ENCODE assay signal across 1 cellular context in genomic region chr12:111031956-111032919, GRCh38.
TF ChIP-seq lines count a peak whose summit lies in the region.

No MANE protein-coding gene starts in this region.

TF ChIP-seq in HEK293, 187 proteins besides CTCF, POLR2A, EP300 and RAD21 (continued from another document):
- TF ChIP-seq, protein P1, sequence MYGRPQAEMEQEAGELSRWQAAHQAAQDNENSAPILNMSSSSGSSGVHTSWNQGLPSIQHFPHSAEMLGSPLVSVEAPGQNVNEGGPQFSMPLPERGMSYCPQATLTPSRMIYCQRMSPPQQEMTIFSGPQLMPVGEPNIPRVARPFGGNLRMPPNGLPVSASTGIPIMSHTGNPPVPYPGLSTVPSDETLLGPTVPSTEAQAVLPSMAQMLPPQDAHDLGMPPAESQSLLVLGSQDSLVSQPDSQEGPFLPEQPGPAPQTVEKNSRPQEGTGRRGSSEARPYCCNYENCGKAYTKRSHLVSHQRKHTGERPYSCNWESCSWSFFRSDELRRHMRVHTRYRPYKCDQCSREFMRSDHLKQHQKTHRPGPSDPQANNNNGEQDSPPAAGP (tag by site-specific recombination; IDR thresholded peaks at IDR 0.05), result peak; percentile 43; the same call in 1 of the 2 replicates
- TF ChIP-seq, protein P2, sequence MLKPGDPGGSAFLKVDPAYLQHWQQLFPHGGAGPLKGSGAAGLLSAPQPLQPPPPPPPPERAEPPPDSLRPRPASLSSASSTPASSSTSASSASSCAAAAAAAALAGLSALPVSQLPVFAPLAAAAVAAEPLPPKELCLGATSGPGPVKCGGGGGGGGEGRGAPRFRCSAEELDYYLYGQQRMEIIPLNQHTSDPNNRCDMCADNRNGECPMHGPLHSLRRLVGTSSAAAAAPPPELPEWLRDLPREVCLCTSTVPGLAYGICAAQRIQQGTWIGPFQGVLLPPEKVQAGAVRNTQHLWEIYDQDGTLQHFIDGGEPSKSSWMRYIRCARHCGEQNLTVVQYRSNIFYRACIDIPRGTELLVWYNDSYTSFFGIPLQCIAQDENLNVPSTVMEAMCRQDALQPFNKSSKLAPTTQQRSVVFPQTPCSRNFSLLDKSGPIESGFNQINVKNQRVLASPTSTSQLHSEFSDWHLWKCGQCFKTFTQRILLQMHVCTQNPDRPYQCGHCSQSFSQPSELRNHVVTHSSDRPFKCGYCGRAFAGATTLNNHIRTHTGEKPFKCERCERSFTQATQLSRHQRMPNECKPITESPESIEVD (tag by site-specific recombination; IDR thresholded peaks at IDR 0.05), result peak; percentile 89
- TF ChIP-seq ZBTB44 (tag by site-specific recombination; IDR thresholded peaks at IDR 0.05) (0 out of 2 replicates have a peak, but pooled peaks have one; percentile 40), ZNF629 (tag by site-specific recombination; IDR thresholded peaks at IDR 0.05) (peak; percentile 16; the same call in 1 of the 2 replicates), ZNF202 (tag by site-specific recombination; IDR thresholded peaks at IDR 0.05; ENCODE audit: borderline replicate concordance) (no peak), ZNF660 (tag by site-specific recombination; IDR thresholded peaks at IDR 0.05) (0 out of 2 replicates have a peak, but pooled peaks have one; percentile 11), ZNF350 (tag by site-specific recombination; IDR thresholded peaks at IDR 0.05) (peak; percentile 93), ZBTB48 (tag by site-specific recombination; IDR thresholded peaks at IDR 0.05) (peak; percentile 52; the same call in 1 of the 2 replicates), ZNF324 (tag by site-specific recombination; IDR thresholded peaks at IDR 0.05) (0 out of 2 replicates have a peak, but pooled peaks have one; percentile 45), SP7 (tag by site-specific recombination; IDR thresholded peaks at IDR 0.05) (peak; percentile 52; the same call in 1 of the 2 replicates), ZNF391 (tag by site-specific recombination; IDR thresholded peaks at IDR 0.05; ENCODE audit: borderline replicate concordance, low read depth) (no peak), ZNF10 (tag by site-specific recombination; IDR thresholded peaks at IDR 0.05) (peak; percentile 37; the same call in 1 of the 2 replicates), KLF10 (tag by site-specific recombination; IDR thresholded peaks at IDR 0.05) (peak; percentile 36; the same call in 1 of the 2 replicates)
- TF ChIP-seq, protein P3, sequence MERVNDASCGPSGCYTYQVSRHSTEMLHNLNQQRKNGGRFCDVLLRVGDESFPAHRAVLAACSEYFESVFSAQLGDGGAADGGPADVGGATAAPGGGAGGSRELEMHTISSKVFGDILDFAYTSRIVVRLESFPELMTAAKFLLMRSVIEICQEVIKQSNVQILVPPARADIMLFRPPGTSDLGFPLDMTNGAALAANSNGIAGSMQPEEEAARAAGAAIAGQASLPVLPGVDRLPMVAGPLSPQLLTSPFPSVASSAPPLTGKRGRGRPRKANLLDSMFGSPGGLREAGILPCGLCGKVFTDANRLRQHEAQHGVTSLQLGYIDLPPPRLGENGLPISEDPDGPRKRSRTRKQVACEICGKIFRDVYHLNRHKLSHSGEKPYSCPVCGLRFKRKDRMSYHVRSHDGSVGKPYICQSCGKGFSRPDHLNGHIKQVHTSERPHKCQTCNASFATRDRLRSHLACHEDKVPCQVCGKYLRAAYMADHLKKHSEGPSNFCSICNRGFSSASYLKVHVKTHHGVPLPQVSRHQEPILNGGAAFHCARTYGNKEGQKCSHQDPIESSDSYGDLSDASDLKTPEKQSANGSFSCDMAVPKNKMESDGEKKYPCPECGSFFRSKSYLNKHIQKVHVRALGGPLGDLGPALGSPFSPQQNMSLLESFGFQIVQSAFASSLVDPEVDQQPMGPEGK (tag by site-specific recombination; IDR thresholded peaks at IDR 0.05), result peak; percentile 81
- TF ChIP-seq, protein P4, sequence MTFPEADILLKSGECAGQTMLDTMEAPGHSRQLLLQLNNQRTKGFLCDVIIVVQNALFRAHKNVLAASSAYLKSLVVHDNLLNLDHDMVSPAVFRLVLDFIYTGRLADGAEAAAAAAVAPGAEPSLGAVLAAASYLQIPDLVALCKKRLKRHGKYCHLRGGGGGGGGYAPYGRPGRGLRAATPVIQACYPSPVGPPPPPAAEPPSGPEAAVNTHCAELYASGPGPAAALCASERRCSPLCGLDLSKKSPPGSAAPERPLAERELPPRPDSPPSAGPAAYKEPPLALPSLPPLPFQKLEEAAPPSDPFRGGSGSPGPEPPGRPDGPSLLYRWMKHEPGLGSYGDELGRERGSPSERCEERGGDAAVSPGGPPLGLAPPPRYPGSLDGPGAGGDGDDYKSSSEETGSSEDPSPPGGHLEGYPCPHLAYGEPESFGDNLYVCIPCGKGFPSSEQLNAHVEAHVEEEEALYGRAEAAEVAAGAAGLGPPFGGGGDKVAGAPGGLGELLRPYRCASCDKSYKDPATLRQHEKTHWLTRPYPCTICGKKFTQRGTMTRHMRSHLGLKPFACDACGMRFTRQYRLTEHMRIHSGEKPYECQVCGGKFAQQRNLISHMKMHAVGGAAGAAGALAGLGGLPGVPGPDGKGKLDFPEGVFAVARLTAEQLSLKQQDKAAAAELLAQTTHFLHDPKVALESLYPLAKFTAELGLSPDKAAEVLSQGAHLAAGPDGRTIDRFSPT (tag by site-specific recombination; IDR thresholded peaks at IDR 0.05), result 0 out of 2 replicates have a peak, but pooled peaks have one; percentile 38
- TF ChIP-seq, protein P5, sequence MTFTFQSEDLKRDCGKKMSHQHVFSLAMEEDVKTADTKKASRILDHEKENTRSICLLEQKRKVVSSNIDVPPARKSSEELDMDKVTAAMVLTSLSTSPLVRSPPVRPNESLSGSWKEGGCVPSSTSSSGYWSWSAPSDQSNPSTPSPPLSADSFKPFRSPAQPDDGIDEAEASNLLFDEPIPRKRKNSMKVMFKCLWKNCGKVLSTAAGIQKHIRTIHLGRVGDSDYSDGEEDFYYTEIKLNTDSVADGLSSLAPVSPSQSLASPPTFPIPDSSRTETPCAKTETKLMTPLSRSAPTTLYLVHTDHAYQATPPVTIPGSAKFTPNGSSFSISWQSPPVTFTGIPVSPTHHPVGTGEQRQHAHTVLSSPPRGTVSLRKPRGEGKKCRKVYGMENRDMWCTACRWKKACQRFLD (tag by site-specific recombination; IDR thresholded peaks at IDR 0.05), result no peak
- TF ChIP-seq, protein P6, sequence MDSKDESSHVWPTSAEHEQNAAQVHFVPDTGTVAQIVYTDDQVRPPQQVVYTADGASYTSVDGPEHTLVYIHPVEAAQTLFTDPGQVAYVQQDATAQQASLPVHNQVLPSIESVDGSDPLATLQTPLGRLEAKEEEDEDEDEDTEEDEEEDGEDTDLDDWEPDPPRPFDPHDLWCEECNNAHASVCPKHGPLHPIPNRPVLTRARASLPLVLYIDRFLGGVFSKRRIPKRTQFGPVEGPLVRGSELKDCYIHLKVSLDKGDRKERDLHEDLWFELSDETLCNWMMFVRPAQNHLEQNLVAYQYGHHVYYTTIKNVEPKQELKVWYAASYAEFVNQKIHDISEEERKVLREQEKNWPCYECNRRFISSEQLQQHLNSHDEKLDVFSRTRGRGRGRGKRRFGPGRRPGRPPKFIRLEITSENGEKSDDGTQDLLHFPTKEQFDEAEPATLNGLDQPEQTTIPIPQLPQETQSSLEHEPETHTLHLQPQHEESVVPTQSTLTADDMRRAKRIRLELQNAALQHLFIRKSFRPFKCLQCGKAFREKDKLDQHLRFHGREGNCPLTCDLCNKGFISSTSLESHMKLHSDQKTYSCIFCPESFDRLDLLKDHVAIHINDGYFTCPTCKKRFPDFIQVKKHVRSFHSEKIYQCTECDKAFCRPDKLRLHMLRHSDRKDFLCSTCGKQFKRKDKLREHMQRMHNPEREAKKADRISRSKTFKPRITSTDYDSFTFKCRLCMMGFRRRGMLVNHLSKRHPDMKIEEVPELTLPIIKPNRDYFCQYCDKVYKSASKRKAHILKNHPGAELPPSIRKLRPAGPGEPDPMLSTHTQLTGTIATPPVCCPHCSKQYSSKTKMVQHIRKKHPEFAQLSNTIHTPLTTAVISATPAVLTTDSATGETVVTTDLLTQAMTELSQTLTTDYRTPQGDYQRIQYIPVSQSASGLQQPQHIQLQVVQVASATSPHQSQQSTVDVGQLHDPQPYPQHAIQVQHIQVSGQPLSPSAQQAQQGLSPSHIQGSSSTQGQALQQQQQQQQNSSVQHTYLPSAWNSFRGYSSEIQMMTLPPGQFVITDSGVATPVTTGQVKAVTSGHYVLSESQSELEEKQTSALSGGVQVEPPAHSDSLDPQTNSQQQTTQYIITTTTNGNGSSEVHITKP (tag by site-specific recombination; IDR thresholded peaks at IDR 0.05), result peak; percentile 54; the same call in 1 of the 2 replicates
- TF ChIP-seq, protein P7, sequence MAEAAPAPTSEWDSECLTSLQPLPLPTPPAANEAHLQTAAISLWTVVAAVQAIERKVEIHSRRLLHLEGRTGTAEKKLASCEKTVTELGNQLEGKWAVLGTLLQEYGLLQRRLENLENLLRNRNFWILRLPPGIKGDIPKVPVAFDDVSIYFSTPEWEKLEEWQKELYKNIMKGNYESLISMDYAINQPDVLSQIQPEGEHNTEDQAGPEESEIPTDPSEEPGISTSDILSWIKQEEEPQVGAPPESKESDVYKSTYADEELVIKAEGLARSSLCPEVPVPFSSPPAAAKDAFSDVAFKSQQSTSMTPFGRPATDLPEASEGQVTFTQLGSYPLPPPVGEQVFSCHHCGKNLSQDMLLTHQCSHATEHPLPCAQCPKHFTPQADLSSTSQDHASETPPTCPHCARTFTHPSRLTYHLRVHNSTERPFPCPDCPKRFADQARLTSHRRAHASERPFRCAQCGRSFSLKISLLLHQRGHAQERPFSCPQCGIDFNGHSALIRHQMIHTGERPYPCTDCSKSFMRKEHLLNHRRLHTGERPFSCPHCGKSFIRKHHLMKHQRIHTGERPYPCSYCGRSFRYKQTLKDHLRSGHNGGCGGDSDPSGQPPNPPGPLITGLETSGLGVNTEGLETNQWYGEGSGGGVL (tag by site-specific recombination; IDR thresholded peaks at IDR 0.05), result peak; percentile 79
